17 cellular contexts compared by ENCODE assay signal in the genomic region with DNA sequence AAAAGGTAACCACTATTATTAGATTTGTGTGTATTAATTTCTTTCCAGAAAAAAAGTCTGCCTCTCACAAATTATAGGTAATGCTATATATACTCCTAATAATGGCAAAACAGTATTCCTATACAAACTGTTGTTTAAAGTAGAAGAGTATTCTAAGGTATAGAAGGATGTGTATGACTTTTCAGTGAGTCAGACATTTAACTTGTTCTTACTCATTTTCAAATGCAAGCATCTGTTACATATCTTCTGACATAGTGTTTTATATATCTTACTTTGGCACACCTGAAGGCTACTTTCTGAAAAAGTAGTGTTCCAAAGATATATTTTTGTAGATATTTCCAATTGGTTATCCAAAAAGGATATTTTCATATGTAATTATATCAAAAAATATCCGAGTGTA. TPM values are rescaled to one million over a fixed set of nuclear protein-coding genes. Genes with fewer than 3 reads are reported as not detected.
"Had no signal": no experiment of that assay in that cellular context is flagged by ENCODE, and none has a peak within 500 bp of the region (broad histone marks: within the 10 kb centered on the region; RNA-seq: fewer than 3 reads in every experiment).

No MANE protein-coding gene starts in this region.

- H3K4me3 ChIP-seq: K562, SJCRH30 had no signal

- H3K36me3 ChIP-seq: SJCRH30 had no signal

- H3K27ac ChIP-seq: KMS-11 had no signal

- H3K9ac ChIP-seq: KMS-11 had no signal

- H3K4me2 ChIP-seq: KMS-11 had no signal

- H3K9me3 ChIP-seq: SJCRH30 had no signal

- DNase-seq: MV-4-11, NCI-H1048, NCI-H1105, NCI-H1436 treated with DMSO at 0.1 percent for 48 hours, NCI-H1694, NCI-H187 treated with DMSO at 0.1 percent for 48 hours, NCI-H2029 treated with DMSO at 0.1 percent for 48 hours, NCI-H2171, NCI-H226, NCI-H446, NCI-H774, SJCRH30, T-helper 1 cell had no signal

- H3K27me3 ChIP-seq: SJCRH30 had no signal

- FAIRE-seq: HTR-8/SVneo, K562 had no signal

RNA-seq across cellular contexts. Expression of gene SLITRK5, which starts 3.5 kb away (rescaled TPM):
- total RNA-seq: K562, RPMI7951 had no signal
